In genomic region chr15:71262599-71262998, GRCh38 we compare ENCODE assay signal across 1 cellular context.
TF ChIP-seq lines count a peak whose summit lies in the region.

No MANE protein-coding gene starts in this region.

TF ChIP-seq in A549, 52 proteins besides CTCF, POLR2A, EP300 and RAD21 (continued from another document):
- TF ChIP-seq BCL3 (IDR thresholded peaks at IDR 0.05) (no peak), HOXA7 (CRISPR knock-in tag; IDR thresholded peaks at IDR 0.05) (no peak), GATA3 (IDR thresholded peaks at IDR 0.05; ENCODE audit: borderline replicate concordance) (no peak), RFX5 (IDR thresholded peaks at IDR 0.05) (no peak), HOXB5 (CRISPR knock-in tag; IDR thresholded peaks at IDR 0.05) (no peak), EHMT2 (IDR thresholded peaks at IDR 0.05; ENCODE audit: low read depth) (no peak), HDAC2 (IDR thresholded peaks at IDR 0.05) (no peak), USF2 (IDR thresholded peaks at IDR 0.05) (no peak), HOXB13 (CRISPR knock-in tag; IDR thresholded peaks at IDR 0.05; ENCODE audit: low read depth) (no peak)
TF ChIP-seq in A549: peak in this region for 0.
